ENCODE assay signal across 16 cellular contexts in genomic region chr3:58037141-58037910, GRCh38. TPM values are rescaled to one million over a fixed set of nuclear protein-coding genes. Genes with fewer than 3 reads are reported as not detected.
DNase-seq lines count a peak whose midpoint lies in the region; ATAC-seq and TF ChIP-seq lines count a peak whose summit lies in the region.
"Had no signal": no experiment of that assay in that cellular context is flagged by ENCODE, and none has a peak within 500 bp of the region (broad histone marks: within the 10 kb centered on the region; RNA-seq: fewer than 3 reads in every experiment).

No MANE protein-coding gene starts in this region.

- peaks cover 7% of the 10 kb centered on the region for H3K36me3 Mint-ChIP-seq in activated T-helper 1 cell treated with anti-CD3 and anti-CD28 coated beads, Interleukin-12 subunit alpha, Interleukin-12 subunit beta, Interleukin-2, Interleukin-4 antibody, amounts not matched to agents 30 ng/mL and 10 ng/mL and 1 ng/mL, durations not matched to agents 14 hours and 24 hours and 36 hours (ENCODE audit: low read depth)
- H3K36me3 Mint-ChIP-seq in mesothelial cell of epicardium, result no peaks in the 10 kb centered on the region
- peaks cover 11% of the 10 kb centered on the region for H3K36me3 Mint-ChIP-seq in nephron progenitor cell (ENCODE audit: low read depth)

- H3K27me3 Mint-ChIP-seq in stimulated activated naive CD8-positive, alpha-beta T cell treated with anti-CD3 and anti-CD28 coated beads, Interleukin-15, amount 100 ng/mL, for 72 hours, result no peaks in the 10 kb centered on the region
- peaks cover 7% of the 10 kb centered on the region for H3K27me3 Mint-ChIP-seq in activated T-helper 1 cell treated with anti-CD3 and anti-CD28 coated beads, Interleukin-12 subunit alpha, Interleukin-12 subunit beta, Interleukin-2, Interleukin-4 antibody, amounts not matched to agents 30 ng/mL and 10 ng/mL and 1 ng/mL, durations not matched to agents 14 hours and 24 hours and 36 hours (ENCODE audit: insufficient read depth)
- H3K27me3 Mint-ChIP-seq in mesothelial cell of epicardium (ENCODE audit: low read depth), result no peaks in the 10 kb centered on the region
- peaks cover 3% of the 10 kb centered on the region for H3K27me3 Mint-ChIP-seq in nephron progenitor cell (ENCODE audit: low read depth, poor library complexity)

- DNase-seq in stimulated activated naive CD8-positive, alpha-beta T cell treated with anti-CD3 and anti-CD28 coated beads, Interleukin-15, amount 100 ng/mL, for 72 hours, result no peak
- DNase-seq in stimulated activated naive CD8-positive, alpha-beta T cell treated with anti-CD3 and anti-CD28 coated beads, Interleukin-15, Interleukin-2, amounts not matched to agents 100 U/mL and 50 U/mL, for 24 hours, result no peak
- no peak for DNase-seq in activated T-helper 1 cell treated with anti-CD3 and anti-CD28 coated beads, Interleukin-12 subunit alpha, Interleukin-12 subunit beta, Interleukin-2, Interleukin-4 antibody, amounts not matched to agents 30 ng/mL and 10 ng/mL and 1 ng/mL, durations not matched to agents 14 hours and 24 hours and 36 hours (ENCODE audit: low spot score)
- no peak for DNase-seq in mesothelial cell of epicardium (ENCODE audit: low spot score in 2 of 2, unreplicated experiment in 2 of 2)
- no peak for DNase-seq in SIG-M5 treated with dmso at 0.1 percent for 504 hours (lab: John Stamatoyannopoulos, UW; ENCODE audit: unreplicated experiment)
- DNase-seq in nephron progenitor cell, result no peak
- no peak for DNase-seq in G401 (ENCODE audit: low spot score)
- DNase-seq: activated T-cell treated with anti-CD3 and anti-CD28 coated beads, Interleukin-2, amount 50 U/mL, for 4 hours; amniotic stem cell; effector CD8-positive, alpha-beta T cell; hippocampal formation; NCI-H1092; NCI-H2081; NCI-H524; stomach had no signal

- peak overlapping the region; percentile 49 to 54 for H3K4me3 Mint-ChIP-seq in stimulated activated naive CD8-positive, alpha-beta T cell treated with anti-CD3 and anti-CD28 coated beads, Interleukin-15, amount 100 ng/mL, for 72 hours
- peak overlapping the region; percentile 58 for H3K4me3 Mint-ChIP-seq in activated T-helper 1 cell treated with anti-CD3 and anti-CD28 coated beads, Interleukin-12 subunit alpha, Interleukin-12 subunit beta, Interleukin-2, Interleukin-4 antibody, amounts not matched to agents 30 ng/mL and 10 ng/mL and 1 ng/mL, durations not matched to agents 14 hours and 24 hours and 36 hours
- H3K4me3 Mint-ChIP-seq in mesothelial cell of epicardium, result no peak overlapping the region
- H3K4me3 Mint-ChIP-seq in nephron progenitor cell, result no peak overlapping the region
- H3K4me3 Mint-ChIP-seq: activated T-cell treated with anti-CD3 and anti-CD28 coated beads, Interleukin-2, amount 50 U/mL, for 4 hours had no signal

- in situ Hi-C loops in G401 (cut with HindIII; ENCODE audit: low sequenced_read_pairs), result no loop called here

- peaks cover 97% of the 10 kb centered on the region for H3K4me1 Mint-ChIP-seq in stimulated activated naive CD8-positive, alpha-beta T cell treated with anti-CD3 and anti-CD28 coated beads, Interleukin-15, amount 100 ng/mL, for 72 hours
- peaks cover 61% of the 10 kb centered on the region for H3K4me1 Mint-ChIP-seq in activated T-helper 1 cell treated with anti-CD3 and anti-CD28 coated beads, Interleukin-12 subunit alpha, Interleukin-12 subunit beta, Interleukin-2, Interleukin-4 antibody, amounts not matched to agents 30 ng/mL and 10 ng/mL and 1 ng/mL, durations not matched to agents 14 hours and 24 hours and 36 hours (ENCODE audit: low read depth)
- H3K4me1 Mint-ChIP-seq in mesothelial cell of epicardium (peaks cover 67% of the 10 kb centered on the region), nephron progenitor cell (peaks cover 86% of the 10 kb centered on the region)

- ATAC-seq in stimulated activated naive CD8-positive, alpha-beta T cell treated with anti-CD3 and anti-CD28 coated beads, Interleukin-15, amount 100 ng/mL, for 72 hours, result no peak
- ATAC-seq in stimulated activated naive CD8-positive, alpha-beta T cell treated with anti-CD3 and anti-CD28 coated beads, Interleukin-15, Interleukin-2, amounts not matched to agents 100 U/mL and 50 U/mL, for 24 hours, result no peak
- no peak for ATAC-seq in GM19397 (IDR thresholded peaks at IDR 0.05; ENCODE audit: unreplicated experiment)
- ATAC-seq: activated T-cell treated with anti-CD3 and anti-CD28 coated beads, Interleukin-2, amount 50 U/mL, for 4 hours had no signal

- H3K27ac Mint-ChIP-seq in stimulated activated naive CD8-positive, alpha-beta T cell treated with anti-CD3 and anti-CD28 coated beads, Interleukin-15, amount 100 ng/mL, for 72 hours, result peak overlapping the region in 1 of 2 donors; percentile 47
- H3K27ac Mint-ChIP-seq in activated T-helper 1 cell treated with anti-CD3 and anti-CD28 coated beads, Interleukin-12 subunit alpha, Interleukin-12 subunit beta, Interleukin-2, Interleukin-4 antibody, amounts not matched to agents 30 ng/mL and 10 ng/mL and 1 ng/mL, durations not matched to agents 14 hours and 24 hours and 36 hours, result peak overlapping the region; percentile 74
- H3K27ac Mint-ChIP-seq in mesothelial cell of epicardium, result peak overlapping the region; percentile 88
- H3K27ac Mint-ChIP-seq in nephron progenitor cell, result no peak overlapping the region

- intact Hi-C loops in activated T-helper 1 cell treated with anti-CD3 and anti-CD28 coated beads, Interleukin-12 subunit alpha, Interleukin-12 subunit beta, Interleukin-2, Interleukin-4 antibody, amounts not matched to agents 30 ng/mL and 10 ng/mL and 1 ng/mL, durations not matched to agents 14 hours and 24 hours and 36 hours (cut with micrococcal nuclease), result loop anchor here (10.0 kb wide), 1 partner anchor 457 kb away; the partner anchor contains the start of gene KCTD6

- TF ChIP-seq CTCF in mesothelial cell of epicardium (IDR thresholded peaks at IDR 0.05; ENCODE audit: unreplicated experiment) (no peak), nephron progenitor cell (IDR thresholded peaks at IDR 0.05) (no peak)

- no peaks in the 10 kb centered on the region for H3K9me3 Mint-ChIP-seq in stimulated activated naive CD8-positive, alpha-beta T cell treated with anti-CD3 and anti-CD28 coated beads, Interleukin-15, amount 100 ng/mL, for 72 hours
- H3K9me3 Mint-ChIP-seq in activated T-helper 1 cell treated with anti-CD3 and anti-CD28 coated beads, Interleukin-12 subunit alpha, Interleukin-12 subunit beta, Interleukin-2, Interleukin-4 antibody, amounts not matched to agents 30 ng/mL and 10 ng/mL and 1 ng/mL, durations not matched to agents 14 hours and 24 hours and 36 hours, result no peaks in the 10 kb centered on the region
- H3K9me3 Mint-ChIP-seq in mesothelial cell of epicardium (no peaks in the 10 kb centered on the region), nephron progenitor cell (no peaks in the 10 kb centered on the region)
- H3K9me3 Mint-ChIP-seq: activated T-cell treated with anti-CD3 and anti-CD28 coated beads, Interleukin-2, amount 50 U/mL, for 4 hours had no signal

RNA-seq across cellular contexts. Expression of gene FLNB, which starts 29.1 kb away (rescaled TPM):
- 22.3 and 24.1 TPM in 2 replicates for total RNA-seq in activated T-helper 1 cell treated with anti-CD3 and anti-CD28 coated beads, Interleukin-12 subunit alpha, Interleukin-12 subunit beta, Interleukin-2, Interleukin-4 antibody, amounts not matched to agents 30 ng/mL and 10 ng/mL and 1 ng/mL, durations not matched to agents 14 hours and 24 hours and 36 hours
- total RNA-seq in mesothelial cell of epicardium, result 173 to 190 TPM (median 177 TPM) in 3 replicates
- 140 and 146 TPM in 2 replicates for total RNA-seq in G401 (2014; rRNA removed; shearing (Covaris generic))

Comparison
In these comparisons a context has a peak if more than half of its experiments do, and no peak if none do; other contexts are left out.
1. H3K4me3 Mint-ChIP-seq: peak in stimulated activated naive CD8-positive, alpha-beta T cell treated with anti-CD3 and anti-CD28 coated beads, Interleukin-15, amount 100 ng/mL, for 72 hours (2 of 2) and activated T-helper 1 cell treated with anti-CD3 and anti-CD28 coated beads, Interleukin-12 subunit alpha, Interleukin-12 subunit beta, Interleukin-2, Interleukin-4 antibody, amounts not matched to agents 30 ng/mL and 10 ng/mL and 1 ng/mL, durations not matched to agents 14 hours and 24 hours and 36 hours (single experiment); none in mesothelial cell of epicardium (single experiment) and nephron progenitor cell (single experiment).